In the genomic region with DNA sequence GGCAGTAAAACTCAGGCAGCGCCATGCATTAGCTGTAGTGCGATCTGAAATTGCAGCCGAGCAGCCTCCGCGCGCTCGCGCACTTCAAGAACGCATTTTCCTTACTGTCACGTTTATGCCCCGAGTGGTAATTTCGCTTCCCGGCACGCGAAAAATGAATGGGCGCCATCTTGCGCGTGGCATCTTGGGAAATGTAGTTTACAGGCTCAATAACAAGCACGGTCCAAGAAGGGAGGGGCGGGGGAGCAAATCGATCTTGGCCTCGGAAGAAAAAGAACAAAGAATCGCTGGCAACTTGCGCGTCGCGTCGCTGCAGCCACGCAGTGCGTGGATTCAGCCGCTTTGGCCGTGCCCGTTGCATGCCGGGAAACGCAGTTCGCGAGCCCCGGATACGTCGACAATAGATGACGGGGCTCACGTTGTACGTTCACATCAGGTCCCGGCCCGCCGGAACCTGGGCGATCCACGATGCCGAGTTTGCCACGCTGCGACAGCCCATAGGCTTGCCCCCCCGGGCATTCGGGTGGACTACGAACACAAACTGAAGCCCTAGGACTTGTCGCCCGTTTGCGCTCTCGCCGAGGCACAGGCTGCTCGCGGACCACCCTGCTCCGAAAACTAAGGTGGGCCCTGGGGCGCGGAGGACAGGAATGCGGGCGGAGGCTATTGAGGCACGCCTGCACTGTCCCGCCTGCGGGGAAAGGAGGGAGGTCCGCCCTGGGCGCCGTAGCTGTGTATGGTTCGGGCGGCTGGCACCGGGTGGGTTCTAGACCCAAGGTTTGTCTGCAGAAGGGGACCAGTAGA, we compare ENCODE assay signal across 1 cellular context.
TF ChIP-seq lines count a peak whose summit lies in the region.

Gene FTSJ1 (plus strand): TSS at position 426 of the 804 bp plus-strand sequence. CDS start 1,849 bp downstream, outside the sequence.

TF ChIP-seq in K562, 482 proteins besides CTCF, POLR2A, EP300 and RAD21 (continued from another document and continues in another):
- TF ChIP-seq, protein P1, sequence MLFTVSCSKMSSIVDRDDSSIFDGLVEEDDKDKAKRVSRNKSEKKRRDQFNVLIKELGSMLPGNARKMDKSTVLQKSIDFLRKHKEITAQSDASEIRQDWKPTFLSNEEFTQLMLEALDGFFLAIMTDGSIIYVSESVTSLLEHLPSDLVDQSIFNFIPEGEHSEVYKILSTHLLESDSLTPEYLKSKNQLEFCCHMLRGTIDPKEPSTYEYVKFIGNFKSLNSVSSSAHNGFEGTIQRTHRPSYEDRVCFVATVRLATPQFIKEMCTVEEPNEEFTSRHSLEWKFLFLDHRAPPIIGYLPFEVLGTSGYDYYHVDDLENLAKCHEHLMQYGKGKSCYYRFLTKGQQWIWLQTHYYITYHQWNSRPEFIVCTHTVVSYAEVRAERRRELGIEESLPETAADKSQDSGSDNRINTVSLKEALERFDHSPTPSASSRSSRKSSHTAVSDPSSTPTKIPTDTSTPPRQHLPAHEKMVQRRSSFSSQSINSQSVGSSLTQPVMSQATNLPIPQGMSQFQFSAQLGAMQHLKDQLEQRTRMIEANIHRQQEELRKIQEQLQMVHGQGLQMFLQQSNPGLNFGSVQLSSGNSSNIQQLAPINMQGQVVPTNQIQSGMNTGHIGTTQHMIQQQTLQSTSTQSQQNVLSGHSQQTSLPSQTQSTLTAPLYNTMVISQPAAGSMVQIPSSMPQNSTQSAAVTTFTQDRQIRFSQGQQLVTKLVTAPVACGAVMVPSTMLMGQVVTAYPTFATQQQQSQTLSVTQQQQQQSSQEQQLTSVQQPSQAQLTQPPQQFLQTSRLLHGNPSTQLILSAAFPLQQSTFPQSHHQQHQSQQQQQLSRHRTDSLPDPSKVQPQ (CRISPR knock-in tag; IDR thresholded peaks at IDR 0.05; ENCODE audit: borderline replicate concordance), result no peak
- TF ChIP-seq NFE2L1 (tag; IDR thresholded peaks at IDR 0.05; ENCODE audit: borderline replicate concordance, low read depth), result no peak
- TF ChIP-seq ZNF184 (CRISPR knock-in tag; IDR thresholded peaks at IDR 0.05), result no peak
- no peak for TF ChIP-seq ZNF431 (CRISPR knock-in tag; IDR thresholded peaks at IDR 0.05)
- TF ChIP-seq, protein P2, sequence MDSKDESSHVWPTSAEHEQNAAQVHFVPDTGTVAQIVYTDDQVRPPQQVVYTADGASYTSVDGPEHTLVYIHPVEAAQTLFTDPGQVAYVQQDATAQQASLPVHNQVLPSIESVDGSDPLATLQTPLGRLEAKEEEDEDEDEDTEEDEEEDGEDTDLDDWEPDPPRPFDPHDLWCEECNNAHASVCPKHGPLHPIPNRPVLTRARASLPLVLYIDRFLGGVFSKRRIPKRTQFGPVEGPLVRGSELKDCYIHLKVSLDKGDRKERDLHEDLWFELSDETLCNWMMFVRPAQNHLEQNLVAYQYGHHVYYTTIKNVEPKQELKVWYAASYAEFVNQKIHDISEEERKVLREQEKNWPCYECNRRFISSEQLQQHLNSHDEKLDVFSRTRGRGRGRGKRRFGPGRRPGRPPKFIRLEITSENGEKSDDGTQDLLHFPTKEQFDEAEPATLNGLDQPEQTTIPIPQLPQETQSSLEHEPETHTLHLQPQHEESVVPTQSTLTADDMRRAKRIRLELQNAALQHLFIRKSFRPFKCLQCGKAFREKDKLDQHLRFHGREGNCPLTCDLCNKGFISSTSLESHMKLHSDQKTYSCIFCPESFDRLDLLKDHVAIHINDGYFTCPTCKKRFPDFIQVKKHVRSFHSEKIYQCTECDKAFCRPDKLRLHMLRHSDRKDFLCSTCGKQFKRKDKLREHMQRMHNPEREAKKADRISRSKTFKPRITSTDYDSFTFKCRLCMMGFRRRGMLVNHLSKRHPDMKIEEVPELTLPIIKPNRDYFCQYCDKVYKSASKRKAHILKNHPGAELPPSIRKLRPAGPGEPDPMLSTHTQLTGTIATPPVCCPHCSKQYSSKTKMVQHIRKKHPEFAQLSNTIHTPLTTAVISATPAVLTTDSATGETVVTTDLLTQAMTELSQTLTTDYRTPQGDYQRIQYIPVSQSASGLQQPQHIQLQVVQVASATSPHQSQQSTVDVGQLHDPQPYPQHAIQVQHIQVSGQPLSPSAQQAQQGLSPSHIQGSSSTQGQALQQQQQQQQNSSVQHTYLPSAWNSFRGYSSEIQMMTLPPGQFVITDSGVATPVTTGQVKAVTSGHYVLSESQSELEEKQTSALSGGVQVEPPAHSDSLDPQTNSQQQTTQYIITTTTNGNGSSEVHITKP (IDR thresholded peaks at IDR 0.05; ENCODE audit: partially characterized antibody), result peak; percentile 51
- TF ChIP-seq TCF3 (CRISPR knock-in tag; IDR thresholded peaks at IDR 0.05), result no peak
- no peak for TF ChIP-seq U2AF1 (optimal IDR thresholded peaks at IDR 0.05; ENCODE audit: low read depth, low read length)
- TF ChIP-seq RBM14 (IDR thresholded peaks at IDR 0.05; ENCODE audit: borderline replicate concordance, insufficient read depth, low read depth, low read length), result no peak
- TF ChIP-seq ZNF77 (CRISPR knock-in tag; IDR thresholded peaks at IDR 0.05), result no peak
- no peak for TF ChIP-seq TAF15 (IDR thresholded peaks at IDR 0.05; ENCODE audit: low read depth, low read length)
- TF ChIP-seq PML (IDR thresholded peaks at IDR 0.05; ENCODE audit: low read length), result peak; percentile 22; the same call in 1 of the 2 replicates
- TF ChIP-seq NFATC3 (IDR thresholded peaks at IDR 0.05), result no peak
- TF ChIP-seq GABPB1 (CRISPR knock-in tag; IDR thresholded peaks at IDR 0.05), result peak; percentile 59; the same call in 1 of the 2 replicates
- TF ChIP-seq SRSF3 (IDR thresholded peaks at IDR 0.05; ENCODE audit: insufficient read depth, low read length), result no peak
- TF ChIP-seq REST (CRISPR knock-in tag; IDR thresholded peaks at IDR 0.05; ENCODE audit: low read depth), result no peak
- TF ChIP-seq CREBBP (IDR thresholded peaks at IDR 0.05; ENCODE audit: low read depth, low read length), result no peak
- TF ChIP-seq, protein P3, sequence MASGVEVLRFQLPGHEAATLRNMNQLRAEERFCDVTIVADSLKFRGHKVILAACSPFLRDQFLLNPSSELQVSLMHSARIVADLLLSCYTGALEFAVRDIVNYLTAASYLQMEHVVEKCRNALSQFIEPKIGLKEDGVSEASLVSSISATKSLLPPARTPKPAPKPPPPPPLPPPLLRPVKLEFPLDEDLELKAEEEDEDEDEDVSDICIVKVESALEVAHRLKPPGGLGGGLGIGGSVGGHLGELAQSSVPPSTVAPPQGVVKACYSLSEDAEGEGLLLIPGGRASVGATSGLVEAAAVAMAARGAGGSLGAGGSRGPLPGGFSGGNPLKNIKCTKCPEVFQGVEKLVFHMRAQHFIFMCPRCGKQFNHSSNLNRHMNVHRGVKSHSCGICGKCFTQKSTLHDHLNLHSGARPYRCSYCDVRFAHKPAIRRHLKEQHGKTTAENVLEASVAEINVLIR (CRISPR knock-in tag; IDR thresholded peaks at IDR 0.05), result peak; percentile 70
- TF ChIP-seq TAL1 (IDR thresholded peaks at IDR 0.05), result no peak
- no peak for TF ChIP-seq ZNF507 (tag; conservative IDR thresholded peaks at IDR 0.05)
- TF ChIP-seq SPI1 (IDR thresholded peaks at IDR 0.05; ENCODE audit: borderline replicate concordance, low read depth, low read length), result no peak
- no peak for TF ChIP-seq OTX1 (CRISPR knock-in tag; IDR thresholded peaks at IDR 0.05)
- peak in 1 of 2 experiments; percentile 32; a peak in 1 of 3 replicates for TF ChIP-seq CBX3 (IDR thresholded peaks at IDR 0.05; ENCODE audit: borderline replicate concordance in 1 of 2, low read length in 2 of 2)
- no peak for TF ChIP-seq EHMT2 (IDR thresholded peaks at IDR 0.05)
- no peak for TF ChIP-seq U2AF2 (optimal IDR thresholded peaks at IDR 0.05; ENCODE audit: low read depth, low read length)
- TF ChIP-seq, protein P4, sequence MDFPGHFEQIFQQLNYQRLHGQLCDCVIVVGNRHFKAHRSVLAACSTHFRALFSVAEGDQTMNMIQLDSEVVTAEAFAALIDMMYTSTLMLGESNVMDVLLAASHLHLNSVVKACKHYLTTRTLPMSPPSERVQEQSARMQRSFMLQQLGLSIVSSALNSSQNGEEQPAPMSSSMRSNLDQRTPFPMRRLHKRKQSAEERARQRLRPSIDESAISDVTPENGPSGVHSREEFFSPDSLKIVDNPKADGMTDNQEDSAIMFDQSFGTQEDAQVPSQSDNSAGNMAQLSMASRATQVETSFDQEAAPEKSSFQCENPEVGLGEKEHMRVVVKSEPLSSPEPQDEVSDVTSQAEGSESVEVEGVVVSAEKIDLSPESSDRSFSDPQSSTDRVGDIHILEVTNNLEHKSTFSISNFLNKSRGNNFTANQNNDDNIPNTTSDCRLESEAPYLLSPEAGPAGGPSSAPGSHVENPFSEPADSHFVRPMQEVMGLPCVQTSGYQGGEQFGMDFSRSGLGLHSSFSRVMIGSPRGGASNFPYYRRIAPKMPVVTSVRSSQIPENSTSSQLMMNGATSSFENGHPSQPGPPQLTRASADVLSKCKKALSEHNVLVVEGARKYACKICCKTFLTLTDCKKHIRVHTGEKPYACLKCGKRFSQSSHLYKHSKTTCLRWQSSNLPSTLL (IDR thresholded peaks at IDR 0.05), result no peak
- TF ChIP-seq RAD51 (IDR thresholded peaks at IDR 0.05; ENCODE audit: borderline replicate concordance, low read depth), result no peak
- peak; percentile 61; the same call in 1 of the 2 replicates for TF ChIP-seq ZNF511 (CRISPR knock-in tag; IDR thresholded peaks at IDR 0.05)
- no peak for TF ChIP-seq HLTF (IDR thresholded peaks at IDR 0.05)
- no peak for TF ChIP-seq RBM34 (IDR thresholded peaks at IDR 0.05; ENCODE audit: borderline replicate concordance, insufficient read depth, low read length)
- no peak for TF ChIP-seq SMAD3 (CRISPR knock-in tag; conservative IDR thresholded peaks at IDR 0.05)
- TF ChIP-seq HNRNPH1 (optimal IDR thresholded peaks at IDR 0.05; ENCODE audit: low read depth, low read length), result no peak
- TF ChIP-seq RBM39 (optimal IDR thresholded peaks at IDR 0.05; ENCODE audit: low read depth, low read length), result no peak
- no peak for TF ChIP-seq HMG20A (CRISPR knock-in tag; conservative IDR thresholded peaks at IDR 0.05)
- TF ChIP-seq ATF2 (CRISPR knock-in tag; IDR thresholded peaks at IDR 0.05), result no peak
- TF ChIP-seq NCOA2 (IDR thresholded peaks at IDR 0.05; ENCODE audit: partially characterized antibody in 2 of 2), result no peak
- no peak for TF ChIP-seq ZNF133 (CRISPR knock-in tag; IDR thresholded peaks at IDR 0.05)
- peak; percentile 59 for TF ChIP-seq SOX6 (IDR thresholded peaks at IDR 0.05)
- TF ChIP-seq ZNF274 (IDR thresholded peaks at IDR 0.05; ENCODE audit: borderline replicate concordance, low read depth, low read length), result no peak
- peak; percentile 16; the same call in 1 of the 2 replicates for TF ChIP-seq ZNF263 (CRISPR knock-in tag; IDR thresholded peaks at IDR 0.05; ENCODE audit: borderline replicate concordance)
- TF ChIP-seq STAG1 (CRISPR knock-in tag; IDR thresholded peaks at IDR 0.05; ENCODE audit: borderline replicate concordance), result no peak
- TF ChIP-seq MBD1 (CRISPR knock-in tag; IDR thresholded peaks at IDR 0.05), result no peak
- TF ChIP-seq, protein P5, sequence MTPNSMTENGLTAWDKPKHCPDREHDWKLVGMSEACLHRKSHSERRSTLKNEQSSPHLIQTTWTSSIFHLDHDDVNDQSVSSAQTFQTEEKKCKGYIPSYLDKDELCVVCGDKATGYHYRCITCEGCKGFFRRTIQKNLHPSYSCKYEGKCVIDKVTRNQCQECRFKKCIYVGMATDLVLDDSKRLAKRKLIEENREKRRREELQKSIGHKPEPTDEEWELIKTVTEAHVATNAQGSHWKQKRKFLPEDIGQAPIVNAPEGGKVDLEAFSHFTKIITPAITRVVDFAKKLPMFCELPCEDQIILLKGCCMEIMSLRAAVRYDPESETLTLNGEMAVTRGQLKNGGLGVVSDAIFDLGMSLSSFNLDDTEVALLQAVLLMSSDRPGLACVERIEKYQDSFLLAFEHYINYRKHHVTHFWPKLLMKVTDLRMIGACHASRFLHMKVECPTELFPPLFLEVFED (CRISPR knock-in tag; conservative IDR thresholded peaks at IDR 0.05), result no peak
